ENCODE assay signal across 9 cellular contexts in genomic region chr10:119680050-119680449, GRCh38. TPM values are rescaled to one million over a fixed set of nuclear protein-coding genes. Genes with fewer than 3 reads are reported as not detected.
A peak's percentile ranks its signal among the peaks of the same experiment; 100 is the strongest.
DNase-seq lines count a peak whose midpoint lies in the region; ATAC-seq and TF ChIP-seq lines count a peak whose summit lies in the region.
"Had no signal": no experiment of that assay in that cellular context is flagged by ENCODE, and none has a peak within 500 bp of the region (broad histone marks: within the 10 kb centered on the region; RNA-seq: fewer than 3 reads in every experiment).

No MANE protein-coding gene starts in this region.

- intact Hi-C loops in upper lobe of right lung (cut with DNase I) = no loop called here

- no peak overlapping the region for H3K27ac ChIP-seq in upper lobe of right lung
- H3K27ac ChIP-seq: parathyroid adenoma had no signal

- H3K27me3 ChIP-seq in upper lobe of right lung = no peaks in the 10 kb centered on the region

- DNase-seq in HPDE6-E6E7 (ENCODE audit: extremely low spot score) (peak; percentile 81), amniotic stem cell (lab: John Stamatoyannopoulos, UW) (peak; percentile 37), hepatic stellate cell (ENCODE audit: low spot score) (peak; percentile 83), upper lobe of right lung (no peak), erythroblast (lab: John Stamatoyannopoulos, UW) (no peak), NCI-H69 (lab: John Stamatoyannopoulos, UW) (no peak)
- no peak for DNase-seq in stimulated activated CD4-positive, alpha-beta T cell treated with anti-CD3 and anti-CD28 coated beads, Interleukin-4, amount 100 ng/mL, for 4 hours
- DNase-seq: activated effector memory CD4-positive, alpha-beta T cell treated with Interleukin-2 at 50 U/mL for 16 hours had no signal

- H3K9me3 ChIP-seq in upper lobe of right lung = no peaks in the 10 kb centered on the region

- peaks cover 27% of the 10 kb centered on the region for H3K4me1 ChIP-seq in upper lobe of right lung

- TF ChIP-seq POLR2A in erythroblast (IDR thresholded peaks at IDR 0.05; ENCODE audit: low read length) = no peak

- ATAC-seq in upper lobe of right lung = peak; percentile 33

- H3K36me3 ChIP-seq in upper lobe of right lung = peaks cover 29% of the 10 kb centered on the region

- no peak for TF ChIP-seq CTCF in upper lobe of right lung (IDR thresholded peaks at IDR 0.05)

- H3K4me3 ChIP-seq in upper lobe of right lung = no peak overlapping the region

RNA-seq across cellular contexts. Expression of gene BAG3, which starts 28.9 kb away (rescaled TPM):
- total RNA-seq in upper lobe of right lung = 41.5 TPM

RNA-seq across cellular contexts. Expression of gene INPP5F, which starts 45.8 kb away (rescaled TPM):
- total RNA-seq in upper lobe of right lung = 13.9 TPM

Comparison
In these comparisons a context has a peak if more than half of its experiments do, and no peak if none do; other contexts are left out.
1. DNase-seq: peak in HPDE6-E6E7 (single experiment), amniotic stem cell (single experiment) and hepatic stellate cell (single experiment); none in upper lobe of right lung (single experiment), stimulated activated CD4-positive, alpha-beta T cell treated with anti-CD3 and anti-CD28 coated beads, Interleukin-4, amount 100 ng/mL, for 4 hours (0 of 2), erythroblast (0 of 2) and NCI-H69 (single experiment).